Comparison of ENCODE assay signal across 19 cellular contexts in genomic region chr15:60384052-60384451, GRCh38. TPM values are rescaled to one million over a fixed set of nuclear protein-coding genes. Genes with fewer than 3 reads are reported as not detected.
A peak's percentile ranks its signal among the peaks of the same experiment; 100 is the strongest.
DNase-seq lines count a peak whose midpoint lies in the region; ATAC-seq and TF ChIP-seq lines count a peak whose summit lies in the region.
"Had no signal": no experiment of that assay in that cellular context is flagged by ENCODE, and none has a peak within 500 bp of the region (broad histone marks: within the 10 kb centered on the region; RNA-seq: fewer than 3 reads in every experiment).

No MANE protein-coding gene starts in this region.

- POLR2A ChIA-PET in OCI-LY7 (lab: Charles Lee): no interaction called here

- DNase-seq in left ventricle myocardium inferior: no peak
- no peak for DNase-seq in Right ventricle myocardium superior
- no peak for DNase-seq in mammary epithelial cell
- DNase-seq in mesenchymal stem cell: no peak
- DNase-seq in uterus: no peak
- DNase-seq in nucleus accumbens (lab: John Stamatoyannopoulos, UW): no peak
- no peak for DNase-seq in OCI-LY7 (ENCODE audit: low spot score)
- DNase-seq in A172 (ENCODE audit: low spot score): no peak
- DNase-seq: activated CD4-positive, CD25-positive, alpha-beta regulatory T cell treated with anti-CD3 and anti-CD28 coated beads, Interleukin-2, amount 50 U/mL, for 72 hours; glutamatergic neuron; NCI-H1436 treated with DMSO at 0.1 percent for 48 hours; NCI-H774; occipital lobe; right cardiac atrium; T-helper 9 cell; testis had no signal

- no peak overlapping the region for H3K4me2 ChIP-seq in mammary epithelial cell (ENCODE audit: insufficient read depth, low read depth, low read length)
- no peak overlapping the region for H3K4me2 ChIP-seq in mesenchymal stem cell (ENCODE audit: low read length, poor library complexity, severe bottlenecking)
- no peak overlapping the region for H3K4me2 ChIP-seq in OCI-LY7 (ENCODE audit: low read length)
- H3K4me2 ChIP-seq: BLaER1 had no signal

- no peak overlapping the region for H3K4ac ChIP-seq in mesenchymal stem cell (ENCODE audit: low read depth in 1 of 2, low read length in 2 of 2)

- BruUV-seq in mammary epithelial cell (replicated peaks; lab: Mats Ljungman, UMichigan): no TSS peak
- BruUV-seq in OCI-LY7 (replicated peaks; lab: Mats Ljungman, UMichigan): no TSS peak

- no peak overlapping the region for H4K8ac ChIP-seq in mesenchymal stem cell (ENCODE audit: low read length)

- no peaks in the 10 kb centered on the region for H3K79me1 ChIP-seq in mesenchymal stem cell (replicated peaks; ENCODE audit: low read length, poor library complexity, severe bottlenecking)

- no peak for ATAC-seq in Right ventricle myocardium superior (ENCODE audit: poor library complexity)
- ATAC-seq: right cardiac atrium; stimulated activated effector memory CD8-positive, alpha-beta T cell treated with anti-CD3 and anti-CD28 coated beads, Interleukin-12 subunit alpha, Interleukin-12 subunit beta, amount 100 ng/mL, for 72 hours had no signal

- H3K27me3 ChIP-seq in left ventricle myocardium inferior (ENCODE audit: low read depth): no peaks in the 10 kb centered on the region
- H3K27me3 ChIP-seq in mammary epithelial cell (ENCODE audit: insufficient read depth, low read length): no peaks in the 10 kb centered on the region
- H3K27me3 ChIP-seq in mesenchymal stem cell (ENCODE audit: control insufficient read depth in 1 of 2, insufficient read depth in 1 of 2, low read length in 2 of 2): no peaks in the 10 kb centered on the region
- no peaks in the 10 kb centered on the region for H3K27me3 ChIP-seq in uterus
- H3K27me3 ChIP-seq: BLaER1, testis had no signal

- 55% methylated on average over 3 of the region's 3 CpGs for WGBS in mammary epithelial cell (ENCODE audit: low coverage, missing lambda C conversion rate)
- WGBS in mesenchymal stem cell: 95% methylated on average over 2 of the region's 3 CpGs

- H2BK120ac ChIP-seq in mesenchymal stem cell (ENCODE audit: low read depth, low read length): no peak overlapping the region

- H3K4me1 ChIP-seq in left ventricle myocardium inferior: peaks cover 93% of the 10 kb centered on the region
- peaks cover 76% of the 10 kb centered on the region for H3K4me1 ChIP-seq in mammary epithelial cell (ENCODE audit: insufficient read depth, low read length)
- H3K4me1 ChIP-seq in mesenchymal stem cell (ENCODE audit: control insufficient read depth, insufficient read depth, low read depth, low read length): peaks cover 9% of the 10 kb centered on the region
- H3K4me1 ChIP-seq in uterus: no peaks in the 10 kb centered on the region
- H3K4me1 ChIP-seq in OCI-LY7 (ENCODE audit: insufficient read depth, low read length, poor library complexity, severe bottlenecking): no peaks in the 10 kb centered on the region
- H3K4me1 ChIP-seq: testis had no signal

- TF ChIP-seq CTCF in left ventricle myocardium inferior (IDR thresholded peaks at IDR 0.05; ENCODE audit: borderline replicate concordance): no peak
- TF ChIP-seq CTCF in mammary epithelial cell (conservative IDR thresholded peaks at IDR 0.05 in 1 of 2, IDR thresholded peaks at IDR 0.05 in 1 of 2; ENCODE audit: extremely low read depth in 1 of 2, insufficient read depth in 1 of 2, low read depth in 1 of 2, low read length in 2 of 2): no peak
- TF ChIP-seq CTCF in uterus (IDR thresholded peaks at IDR 0.05): no peak
- no peak for TF ChIP-seq CTCF in OCI-LY7 (conservative IDR thresholded peaks at IDR 0.05; ENCODE audit: low read length)

- intact Hi-C loops in left ventricle myocardium inferior (cut with micrococcal nuclease) (no loop called here), Right ventricle myocardium superior (cut with DNase I) (no loop called here), mammary epithelial cell (cut with micrococcal nuclease) (no loop called here), uterus (cut with DNase I; ENCODE audit: low total_unique reads) (no loop called here), OCI-LY7 (cut with micrococcal nuclease; ENCODE audit: unreplicated experiment) (no loop called here)

- dilution Hi-C loops in mammary epithelial cell (cut with HindIII; ENCODE audit: low sequenced_read_pairs): no loop called here

- H2AFZ ChIP-seq in mammary epithelial cell (ENCODE audit: low read depth, low read length) (no peak overlapping the region), mesenchymal stem cell (ENCODE audit: low read depth, low read length) (no peak overlapping the region), OCI-LY7 (ENCODE audit: low read length) (no peak overlapping the region)

- no peak overlapping the region for H4K91ac ChIP-seq in mesenchymal stem cell (ENCODE audit: low read length)

- H3K36me3 ChIP-seq in left ventricle myocardium inferior (peaks cover 50% of the 10 kb centered on the region), mammary epithelial cell (ENCODE audit: insufficient read depth, low read length) (peaks cover 56% of the 10 kb centered on the region), mesenchymal stem cell (ENCODE audit: control insufficient read depth in 1 of 2, insufficient read depth in 2 of 2, low read depth in 1 of 2, low read length in 2 of 2) (peaks cover 22 to 84% of the 10 kb centered on the region in 2 experiments), uterus (no peaks in the 10 kb centered on the region), OCI-LY7 (ENCODE audit: insufficient read depth, low read length) (no peaks in the 10 kb centered on the region)

- H3K9me3 ChIP-seq in left ventricle myocardium inferior (replicated peaks): no peaks in the 10 kb centered on the region
- H3K9me3 ChIP-seq in mammary epithelial cell (replicated peaks; ENCODE audit: insufficient read depth, low read length): no peaks in the 10 kb centered on the region
- no peaks in the 10 kb centered on the region for H3K9me3 ChIP-seq in mesenchymal stem cell (ENCODE audit: control insufficient read depth, low read length)
- no peaks in the 10 kb centered on the region for H3K9me3 ChIP-seq in uterus
- H3K9me3 ChIP-seq in OCI-LY7 (ENCODE audit: low read length): no peaks in the 10 kb centered on the region
- H3K9me3 ChIP-seq: BLaER1, testis had no signal

- H3K18ac ChIP-seq in mesenchymal stem cell (ENCODE audit: low read depth in 1 of 2, low read length in 2 of 2): no peak overlapping the region

- no peak overlapping the region for H2AK5ac ChIP-seq in mesenchymal stem cell (ENCODE audit: low read length, severe bottlenecking)

- H3K27ac ChIP-seq in left ventricle myocardium inferior (replicated peaks) (peak overlapping the region; percentile 4), mammary epithelial cell (ENCODE audit: insufficient read depth, low read depth, low read length) (peak overlapping the region; percentile 15), mesenchymal stem cell (ENCODE audit: low read length, poor library complexity, severe bottlenecking) (peak overlapping the region; percentile 33), uterus (no peak overlapping the region), OCI-LY7 (ENCODE audit: low read depth, low read length, poor library complexity, severe bottlenecking) (no peak overlapping the region)
- H3K27ac ChIP-seq: 22Rv1, BLaER1, testis had no signal

- H4K20me1 ChIP-seq in mammary epithelial cell (ENCODE audit: insufficient read depth, low read length): peaks cover 49% of the 10 kb centered on the region
- no peaks in the 10 kb centered on the region for H4K20me1 ChIP-seq in OCI-LY7 (ENCODE audit: insufficient read depth, low read length)

- no peak overlapping the region for H2BK5ac ChIP-seq in mesenchymal stem cell (ENCODE audit: low read depth, low read length, poor library complexity, severe bottlenecking)

- no peak overlapping the region for H3K23ac ChIP-seq in mesenchymal stem cell (ENCODE audit: low read length in 2 of 2)

- in situ Hi-C loops in mammary epithelial cell (cut with MboI; ENCODE audit: low sequenced_read_pairs in 2 of 2): no loop called here

- TF ChIP-seq POLR2A in uterus (IDR thresholded peaks at IDR 0.05): no peak

- CTCF ChIA-PET in mammary epithelial cell (lab: Charles Lee; ENCODE audit: low non-redundant PET): no interaction called here
- CTCF ChIA-PET in OCI-LY7 (lab: Charles Lee; ENCODE audit: unreplicated experiment): no interaction called here

- H3K79me2 ChIP-seq in mammary epithelial cell (ENCODE audit: insufficient read depth, low read length): peaks cover 96% of the 10 kb centered on the region
- H3K79me2 ChIP-seq in OCI-LY7 (ENCODE audit: insufficient read depth, low read depth, low read length): no peaks in the 10 kb centered on the region

- H3K9me2 ChIP-seq in OCI-LY7 (ENCODE audit: insufficient read depth, low read length): no peaks in the 10 kb centered on the region

- no peak overlapping the region for H2BK12ac ChIP-seq in mesenchymal stem cell (ENCODE audit: low read length in 2 of 2)

- H3K4me3 ChIP-seq in left ventricle myocardium inferior: no peak overlapping the region
- H3K4me3 ChIP-seq in mammary epithelial cell (replicated peaks in 1 of 3; ENCODE audit: insufficient read depth in 1 of 3, low read depth in 2 of 3, low read length in 3 of 3): no peak overlapping the region
- no peak overlapping the region for H3K4me3 ChIP-seq in mesenchymal stem cell (ENCODE audit: insufficient read depth in 1 of 2, low read depth in 1 of 2, low read length in 2 of 2)
- H3K4me3 ChIP-seq in uterus: no peak overlapping the region
- H3K4me3 ChIP-seq in OCI-LY7 (ENCODE audit: low read depth, low read length, poor library complexity, severe bottlenecking): no peak overlapping the region
- H3K4me3 ChIP-seq: BLaER1, testis had no signal

- H3K14ac ChIP-seq in mesenchymal stem cell (ENCODE audit: low read length in 2 of 2): no peak overlapping the region

- H3K9ac ChIP-seq in mammary epithelial cell (ENCODE audit: insufficient read depth, low read length) (no peak overlapping the region), mesenchymal stem cell (ENCODE audit: low read length) (peak overlapping the region; percentile 82)
- H3K9ac ChIP-seq: BLaER1 had no signal

- no peak overlapping the region for H2BK15ac ChIP-seq in mesenchymal stem cell (ENCODE audit: low read depth, poor library complexity, severe bottlenecking)

RNA-seq across cellular contexts. Expression of gene ANXA2, which starts 13.7 kb away (rescaled TPM):
- 123 TPM for total RNA-seq in left ventricle myocardium inferior
- 157 TPM for total RNA-seq in Right ventricle myocardium superior
- total RNA-seq in mammary epithelial cell: 1,000 to 10,000 TPM; 5,384 to 5,597 TPM
- polyA plus RNA-seq in mammary epithelial cell: 10,424 TPM
- polyA minus RNA-seq in mammary epithelial cell: 5,891 TPM
- 2,051 TPM for polyA plus RNA-seq in mesenchymal stem cell (2013, experiment 1 of 2)
- 2,053 TPM for polyA plus RNA-seq in mesenchymal stem cell (2013, experiment 2 of 2)
- 100 to 1,000 TPM; 376 to 811 (median 549) TPM for total RNA-seq in uterus
- total RNA-seq in OCI-LY7 (2014; rRNA removed; shearing (Covaris generic)): 26.5 and 40.1 TPM in 2 replicates
- 29.8 and 43.4 TPM in 2 replicates for total RNA-seq in OCI-LY7 (2022)
- 4,320 and 4,475 TPM in 2 replicates for total RNA-seq in A172 (2014; rRNA removed; shearing (Covaris generic))

Comparison
In these comparisons a context has a peak if more than half of its experiments do, and no peak if none do; other contexts are left out.
1. H3K27ac ChIP-seq: peak in left ventricle myocardium inferior (single experiment), mammary epithelial cell (single experiment) and mesenchymal stem cell (single experiment); none in uterus (0 of 2) and OCI-LY7 (single experiment).